In genomic region chr1:113846391-113847035, GRCh38 we compare ENCODE assay signal across 1 cellular context.
A peak's percentile ranks its signal among the peaks of the same experiment; 100 is the strongest.
TF ChIP-seq lines count a peak whose summit lies in the region.

No MANE protein-coding gene starts in this region.

TF ChIP-seq in HEK293, 187 proteins besides CTCF, POLR2A, EP300 and RAD21 (continued from another document):
- TF ChIP-seq, protein P1, sequence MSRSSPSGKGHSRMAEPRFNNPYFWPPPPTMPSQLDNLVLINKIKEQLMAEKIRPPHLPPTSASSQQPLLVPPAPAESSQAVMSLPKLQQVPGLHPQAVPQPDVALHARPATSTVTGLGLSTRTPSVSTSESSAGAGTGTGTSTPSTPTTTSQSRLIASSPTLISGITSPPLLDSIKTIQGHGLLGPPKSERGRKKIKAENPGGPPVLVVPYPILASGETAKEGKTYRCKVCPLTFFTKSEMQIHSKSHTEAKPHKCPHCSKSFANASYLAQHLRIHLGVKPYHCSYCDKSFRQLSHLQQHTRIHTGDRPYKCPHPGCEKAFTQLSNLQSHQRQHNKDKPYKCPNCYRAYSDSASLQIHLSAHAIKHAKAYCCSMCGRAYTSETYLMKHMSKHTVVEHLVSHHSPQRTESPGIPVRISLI (tag by site-specific recombination; IDR thresholded peaks at IDR 0.05): peak; percentile 58
